ENCODE assay signal across 2 cellular contexts in genomic region chr6:142830807-142831206, GRCh38.
TF ChIP-seq lines count a peak whose summit lies in the region.

No MANE protein-coding gene starts in this region.

TF ChIP-seq in SK-N-SH, 30 proteins besides CTCF, POLR2A, EP300 and RAD21:
- TF ChIP-seq REST (IDR thresholded peaks at IDR 0.05; ENCODE audit: low read depth, low read length) = no peak
- TF ChIP-seq TEAD4 (IDR thresholded peaks at IDR 0.05; ENCODE audit: borderline replicate concordance, insufficient read depth) = no peak
- no peak for TF ChIP-seq EZH2phosphoT487 (IDR thresholded peaks at IDR 0.05; ENCODE audit: borderline replicate concordance, low read depth)

TF ChIP-seq in SK-N-SH treated with all-trans-retinoic acid at 6 μM for 48 hours, 23 proteins besides CTCF, POLR2A, EP300 and RAD21 (continued from another document):
- TF ChIP-seq PATZ1 (CRISPR knock-in tag; IDR thresholded peaks at IDR 0.05; ENCODE audit: borderline replicate concordance) (no peak), RARB (CRISPR knock-in tag; IDR thresholded peaks at IDR 0.05) (no peak), ZFP3 (CRISPR knock-in tag; IDR thresholded peaks at IDR 0.05) (no peak), GLIS3 (CRISPR knock-in tag; IDR thresholded peaks at IDR 0.05) (no peak), SNAI2 (CRISPR knock-in tag; IDR thresholded peaks at IDR 0.05) (no peak), TSHZ2 (CRISPR knock-in tag; IDR thresholded peaks at IDR 0.05) (no peak), TOX (CRISPR knock-in tag; IDR thresholded peaks at IDR 0.05; ENCODE audit: borderline replicate concordance) (no peak), ARNTL (CRISPR knock-in tag; IDR thresholded peaks at IDR 0.05; ENCODE audit: borderline replicate concordance, low read depth) (no peak), BACH2 (CRISPR knock-in tag; IDR thresholded peaks at IDR 0.05; ENCODE audit: borderline replicate concordance) (no peak)
